Comparison of ENCODE assay signal across 8 cellular contexts in the genomic region with DNA sequence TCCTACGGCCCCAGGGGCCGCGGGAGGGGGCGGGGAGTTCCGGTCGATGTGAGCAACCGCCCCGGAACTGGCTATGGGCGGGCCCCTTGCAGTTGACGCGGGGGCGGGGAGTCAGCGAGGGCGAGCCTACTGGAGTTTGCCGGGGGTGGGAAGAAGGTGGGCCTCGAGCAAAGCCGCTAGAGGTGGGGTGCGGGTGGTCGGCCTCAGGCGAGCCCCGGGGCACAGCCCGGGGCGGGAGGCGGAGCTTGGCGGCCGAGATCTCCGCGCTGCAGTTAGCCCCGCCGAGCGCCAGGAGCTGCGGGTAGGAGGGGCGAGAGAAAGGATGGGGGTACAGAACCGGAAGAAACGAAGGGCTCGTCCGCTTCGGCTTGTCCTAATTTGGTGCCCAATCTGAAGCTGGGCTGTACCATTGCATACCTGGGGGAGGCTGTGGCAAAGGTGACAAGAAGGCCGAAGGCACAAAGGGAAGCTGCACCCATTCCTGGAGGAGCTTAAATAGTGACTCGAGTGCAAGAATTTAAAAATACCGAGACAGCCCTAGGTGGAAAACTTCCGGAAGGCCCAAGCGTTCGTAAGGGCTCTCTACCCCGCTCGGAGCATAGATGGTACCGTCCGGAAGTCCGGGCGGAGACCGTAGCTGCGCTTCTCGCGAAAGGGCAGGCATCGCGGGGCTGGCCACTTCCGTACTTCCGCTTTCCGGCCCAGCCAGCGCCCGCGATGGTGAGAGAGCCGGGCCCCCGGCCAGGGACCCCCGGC. TPM values are rescaled to one million over a fixed set of nuclear protein-coding genes. Genes with fewer than 3 reads are reported as not detected.
A peak's percentile ranks its signal among the peaks of the same experiment; 100 is the strongest.
DNase-seq lines count a peak whose midpoint lies in the region; ATAC-seq and TF ChIP-seq lines count a peak whose summit lies in the region.

ARPC4 (plus strand) TSS at position 678 of the 756 bp plus-strand sequence; CDS start at position 718, 40 bp downstream.
A gene with protein sequence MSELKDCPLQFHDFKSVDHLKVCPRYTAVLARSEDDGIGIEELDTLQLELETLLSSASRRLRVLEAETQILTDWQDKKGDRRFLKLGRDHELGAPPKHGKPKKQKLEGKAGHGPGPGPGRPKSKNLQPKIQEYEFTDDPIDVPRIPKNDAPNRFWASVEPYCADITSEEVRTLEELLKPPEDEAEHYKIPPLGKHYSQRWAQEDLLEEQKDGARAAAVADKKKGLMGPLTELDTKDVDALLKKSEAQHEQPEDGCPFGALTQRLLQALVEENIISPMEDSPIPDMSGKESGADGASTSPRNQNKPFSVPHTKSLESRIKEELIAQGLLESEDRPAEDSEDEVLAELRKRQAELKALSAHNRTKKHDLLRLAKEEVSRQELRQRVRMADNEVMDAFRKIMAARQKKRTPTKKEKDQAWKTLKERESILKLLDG (minus strand): TSS at position 69 of the 756 bp plus-strand sequence. CDS start 1,007 bp downstream, outside the sequence.

- H3K27me3 Mint-ChIP-seq in CD14-positive monocyte (ENCODE audit: low read depth in 3 of 3) = peaks cover 0 to 1% (median 0%) of the 10 kb centered on the region in 3 donors

- H3K27me3 ChIP-seq in left lung = no peaks in the 10 kb centered on the region

- peak within 1 kb of the TSS; percentile 87 to 100 (median 99) for H3K27ac Mint-ChIP-seq in CD14-positive monocyte

- intact Hi-C loops in CD14-positive monocyte (cut with micrococcal nuclease) = loop anchor here (2.0 to 10.0 kb wide), 10 partner anchors 42 to 528 kb away; partner anchors contain the start of genes BRPF1 (in 2 of the 2), MTMR14 (in 2 of the 2), RPUSD3 (in 2 of the 2) and OGG1 (in 1 of the 2)
- intact Hi-C loops in left lung (cut with DNase I) = no loop called here

- H3K4me1 ChIP-seq in left lung = peaks cover 17 to 51% of the 10 kb centered on the region in 2 donors

- peak within 1 kb of the TSS; percentile 85 to 99 for H3K4me3 ChIP-seq in left lung

- peak within 1 kb of the TSS; percentile 89 to 98 for H3K27ac ChIP-seq in left lung

- H3K36me3 Mint-ChIP-seq in CD14-positive monocyte = peaks cover 27 to 58% of the 10 kb centered on the region in 2 donors

- TF ChIP-seq CTCF in CD14-positive monocyte (IDR thresholded peaks at IDR 0.05) = no peak
- TF ChIP-seq CTCF in left lung (IDR thresholded peaks at IDR 0.05) = no peak

- peaks cover 0 to 4% (median 0%) of the 10 kb centered on the region in 7 donors for H3K9me3 Mint-ChIP-seq in CD14-positive monocyte

- ATAC-seq in GM19397 (IDR thresholded peaks at IDR 0.05; ENCODE audit: unreplicated experiment) = peak; percentile 79
- ATAC-seq in HG03565 (IDR thresholded peaks at IDR 0.05; ENCODE audit: unreplicated experiment) = peak; percentile 72
- peak; percentile 96 for ATAC-seq in left lung

- H3K4me1 Mint-ChIP-seq in CD14-positive monocyte = peaks cover 38% of the 10 kb centered on the region

- H3K4me3 Mint-ChIP-seq in CD14-positive monocyte = peak within 1 kb of the TSS; percentile 93 to 99

- H3K36me3 ChIP-seq in left lung = peaks cover 0 to 60% of the 10 kb centered on the region in 2 donors

- DNase-seq in CD14-positive monocyte (ENCODE audit: low spot score) (peak; percentile 91), NCI-H748 treated with DMSO at 0.1 percent for 48 hours (lab: John Stamatoyannopoulos, UW) (peak; percentile 76), dedifferentiated amniotic fluid mesenchymal stem cell (ENCODE audit: extremely low spot score) (peak; percentile 95), left lung (peak; percentile 95 to 98)
- peak; percentile 81 to 83 for DNase-seq in activated CD4-positive, alpha-beta T cell treated with anti-CD3 and anti-CD28 coated beads, Interleukin-2, amount 50 U/mL, for 24 hours (ENCODE audit: low read depth in 1 of 2, low spot score in 1 of 2)
- peak; percentile 92 for DNase-seq in stimulated activated CD4-positive, alpha-beta T cell treated with anti-CD3 and anti-CD28 coated beads, Interleukin-2, amount 100 ng/mL, for 4 hours (ENCODE audit: low read depth)

- no peaks in the 10 kb centered on the region for H3K9me3 ChIP-seq in left lung

RNA-seq across cellular contexts. Expression of gene ARPC4, which starts in this region (rescaled TPM):
- 100 to 1,000 TPM; 389 to 390 TPM for polyA plus RNA-seq in CD14-positive monocyte
- 100 to 1,000 TPM; 148 to 193 TPM for total RNA-seq in left lung

RNA-seq across cellular contexts. Expression of the second gene that starts in this region (rescaled TPM):
- 10 to 100 TPM; 36.1 to 46.9 TPM for polyA plus RNA-seq in CD14-positive monocyte
- total RNA-seq in left lung = 10 to 100 TPM; 50.0 to 59.2 TPM

Comparison
In these comparisons a context has a peak if more than half of its experiments do, and no peak if none do; other contexts are left out.
1. Peak in every context shown above with its lines: DNase-seq, ATAC-seq, H3K4me3 ChIP-seq and H3K27ac ChIP-seq.
2. intact Hi-C loops: an anchor here in CD14-positive monocyte (2.0 to 10.0 kb wide); none called in left lung.